Comparison of ENCODE assay signal across 1 cellular context in the genomic region with DNA sequence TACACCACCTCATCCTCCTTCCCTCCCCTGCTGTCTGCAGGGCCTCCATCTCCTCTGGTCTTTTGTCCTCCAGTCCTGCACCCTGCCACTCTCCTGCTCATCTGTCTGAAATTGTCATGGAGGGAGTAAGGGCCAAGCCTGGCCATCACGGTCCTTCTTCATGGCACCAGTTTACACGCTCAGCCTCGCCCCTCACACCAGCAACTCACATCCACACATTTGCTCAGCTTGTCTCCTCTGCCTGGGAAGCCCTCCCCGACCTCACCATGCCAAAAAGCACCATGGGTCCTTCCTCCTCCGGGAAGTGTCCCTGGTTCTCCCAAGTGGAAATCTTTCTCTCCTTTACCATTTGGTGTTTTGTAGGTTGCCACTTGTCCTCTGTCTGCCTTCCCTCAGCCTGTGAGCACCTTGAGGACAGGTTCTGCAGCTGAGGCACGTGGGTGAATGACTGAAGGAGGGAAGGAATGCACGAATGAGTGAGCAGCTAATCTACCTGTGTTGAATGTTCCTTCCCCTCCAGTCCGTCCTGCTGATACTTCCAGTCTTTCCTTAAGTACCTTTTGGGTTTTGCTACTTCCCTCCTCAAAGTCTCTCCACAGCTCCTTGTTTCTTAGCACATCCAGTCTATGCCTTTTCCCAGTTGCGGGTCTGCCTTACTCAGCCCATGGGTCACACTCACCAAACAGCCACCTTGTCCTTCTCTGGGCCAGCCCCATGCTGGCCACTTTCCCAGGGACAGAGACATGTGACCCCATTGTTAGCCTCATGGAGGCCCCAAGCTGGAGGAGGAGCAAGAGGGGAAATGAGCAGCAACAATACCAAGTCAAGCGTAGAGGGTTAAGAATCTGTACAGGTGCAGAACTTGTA.
TF ChIP-seq lines count a peak whose summit lies in the region.

No MANE protein-coding gene starts in this region.

TF ChIP-seq in GM12878, 131 proteins besides CTCF, POLR2A, EP300 and RAD21 (continued from another document):
- TF ChIP-seq POLR2AphosphoS2 (IDR thresholded peaks at IDR 0.05; ENCODE audit: low read depth, low read length): no peak
- no peak for TF ChIP-seq ASH2L (IDR thresholded peaks at IDR 0.05; ENCODE audit: borderline replicate concordance, low read depth)
- no peak for TF ChIP-seq HCFC1 (IDR thresholded peaks at IDR 0.05; ENCODE audit: low read length)
- TF ChIP-seq, protein P1, sequence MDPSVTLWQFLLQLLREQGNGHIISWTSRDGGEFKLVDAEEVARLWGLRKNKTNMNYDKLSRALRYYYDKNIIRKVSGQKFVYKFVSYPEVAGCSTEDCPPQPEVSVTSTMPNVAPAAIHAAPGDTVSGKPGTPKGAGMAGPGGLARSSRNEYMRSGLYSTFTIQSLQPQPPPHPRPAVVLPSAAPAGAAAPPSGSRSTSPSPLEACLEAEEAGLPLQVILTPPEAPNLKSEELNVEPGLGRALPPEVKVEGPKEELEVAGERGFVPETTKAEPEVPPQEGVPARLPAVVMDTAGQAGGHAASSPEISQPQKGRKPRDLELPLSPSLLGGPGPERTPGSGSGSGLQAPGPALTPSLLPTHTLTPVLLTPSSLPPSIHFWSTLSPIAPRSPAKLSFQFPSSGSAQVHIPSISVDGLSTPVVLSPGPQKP (IDR thresholded peaks at IDR 0.05; ENCODE audit: low read depth, low read length): no peak
- TF ChIP-seq ZNF384 (IDR thresholded peaks at IDR 0.05; ENCODE audit: borderline replicate concordance, low read depth, low read length): no peak
